In the genomic region with DNA sequence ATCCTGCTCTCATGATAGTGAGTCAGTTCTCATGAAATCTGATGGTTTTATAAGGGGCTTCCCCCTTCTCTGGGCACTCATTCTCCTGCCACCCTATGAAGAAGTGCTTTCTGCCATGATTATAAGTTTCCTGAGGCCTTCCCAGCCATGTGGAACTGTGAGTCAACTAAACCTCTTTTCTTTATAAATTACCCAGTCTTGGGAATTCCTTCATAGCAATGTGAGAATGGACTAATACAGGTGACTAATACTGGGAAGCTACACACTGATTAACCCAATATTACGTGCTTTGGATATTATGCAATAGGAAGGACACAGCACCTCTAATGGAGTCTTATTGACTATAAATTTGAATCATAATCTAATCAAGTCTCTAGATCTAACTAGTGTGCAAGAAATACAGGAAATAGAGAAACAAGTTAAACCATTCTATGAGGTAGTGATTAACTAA, we compare ENCODE assay signal across 14 cellular contexts.
DNase-seq lines count a peak whose midpoint lies in the region; ATAC-seq and TF ChIP-seq lines count a peak whose summit lies in the region.
"Had no signal": no experiment of that assay in that cellular context is flagged by ENCODE, and none has a peak within 500 bp of the region (broad histone marks: within the 10 kb centered on the region; RNA-seq: fewer than 3 reads in every experiment).

No MANE protein-coding gene starts in this region.

- H3K4me1 ChIP-seq in lower lobe of right lung = no peaks in the 10 kb centered on the region
- H3K4me1 ChIP-seq: left ventricle myocardium inferior, spleen had no signal

- no peak for ATAC-seq in stimulated activated effector memory CD8-positive, alpha-beta T cell treated with anti-CD3 and anti-CD28 coated beads, Interleukin-12 subunit alpha, Interleukin-12 subunit beta, amount 100 ng/mL, for 72 hours
- no peak for ATAC-seq in lower lobe of right lung
- ATAC-seq: activated naive CD8-positive, alpha-beta T cell treated with anti-CD3 and anti-CD28 coated beads, Interleukin-2, amount 50 U/mL, for 24 hours had no signal

- H3K36me3 ChIP-seq in lower lobe of right lung = no peaks in the 10 kb centered on the region
- H3K36me3 ChIP-seq: left ventricle myocardium inferior, spleen had no signal

- H3K27me3 ChIP-seq in lower lobe of right lung (ENCODE audit: low read depth) = no peaks in the 10 kb centered on the region
- H3K27me3 ChIP-seq: spleen had no signal

- H3K4me3 ChIP-seq in fibroblast of villous mesenchyme (ENCODE audit: low read depth, low read length) (no peak overlapping the region), lower lobe of right lung (no peak overlapping the region)
- H3K4me3 ChIP-seq: left ventricle myocardium inferior, spleen had no signal

- no peaks in the 10 kb centered on the region for H3K36me3 Mint-ChIP-seq in stimulated activated effector memory CD8-positive, alpha-beta T cell treated with anti-CD3 and anti-CD28 coated beads, Interleukin-12 subunit alpha, Interleukin-12 subunit beta, amount 100 ng/mL, for 72 hours

- intact Hi-C loops in lower lobe of right lung (cut with DNase I) = no loop called here

- no peak overlapping the region for H3K4me3 Mint-ChIP-seq in stimulated activated effector memory CD8-positive, alpha-beta T cell treated with anti-CD3 and anti-CD28 coated beads, Interleukin-12 subunit alpha, Interleukin-12 subunit beta, amount 100 ng/mL, for 72 hours
- H3K4me3 Mint-ChIP-seq: activated naive CD8-positive, alpha-beta T cell treated with anti-CD3 and anti-CD28 coated beads, Interleukin-2, amount 50 U/mL, for 24 hours; nephron had no signal

- DNase-seq in HPDE6-E6E7 (ENCODE audit: extremely low spot score) (peak; percentile 44), T1000 (lab: John Stamatoyannopoulos, UW) (peak; percentile 25), fibroblast of villous mesenchyme (ENCODE audit: low read depth) (peak; percentile 61), KG1 (lab: John Stamatoyannopoulos, UW) (no peak), AG08395 (ENCODE audit: low spot score) (no peak), lower lobe of right lung (no peak)
- no peak for DNase-seq in stimulated activated effector memory CD8-positive, alpha-beta T cell treated with anti-CD3 and anti-CD28 coated beads, Interleukin-12 subunit alpha, Interleukin-12 subunit beta, amount 100 ng/mL, for 72 hours (ENCODE audit: low spot score in 2 of 2)
- DNase-seq: activated naive CD8-positive, alpha-beta T cell treated with anti-CD3 and anti-CD28 coated beads, Interleukin-2, amount 50 U/mL, for 24 hours; DMS 273 treated with DMSO at 0.1 percent for 48 hours; head of caudate nucleus; left ventricle myocardium inferior; NCI-H2171; spleen had no signal

- H3K9me3 Mint-ChIP-seq in stimulated activated effector memory CD8-positive, alpha-beta T cell treated with anti-CD3 and anti-CD28 coated beads, Interleukin-12 subunit alpha, Interleukin-12 subunit beta, amount 100 ng/mL, for 72 hours = no peaks in the 10 kb centered on the region
- H3K9me3 Mint-ChIP-seq: activated naive CD8-positive, alpha-beta T cell treated with anti-CD3 and anti-CD28 coated beads, Interleukin-2, amount 50 U/mL, for 24 hours; nephron had no signal

- no peaks in the 10 kb centered on the region for H3K9me3 ChIP-seq in lower lobe of right lung
- H3K9me3 ChIP-seq: left ventricle myocardium inferior, spleen had no signal

- H3K27ac ChIP-seq in lower lobe of right lung = no peak overlapping the region
- H3K27ac ChIP-seq: left ventricle myocardium inferior, spleen had no signal

- TF ChIP-seq CTCF in fibroblast of villous mesenchyme (IDR thresholded peaks at IDR 0.05; ENCODE audit: insufficient read depth, low read depth, low read length) = no peak
- no peak for TF ChIP-seq CTCF in lower lobe of right lung (IDR thresholded peaks at IDR 0.05)

- no peaks in the 10 kb centered on the region for H3K4me1 Mint-ChIP-seq in stimulated activated effector memory CD8-positive, alpha-beta T cell treated with anti-CD3 and anti-CD28 coated beads, Interleukin-12 subunit alpha, Interleukin-12 subunit beta, amount 100 ng/mL, for 72 hours
- H3K4me1 Mint-ChIP-seq: nephron had no signal

- H3K27ac Mint-ChIP-seq in stimulated activated effector memory CD8-positive, alpha-beta T cell treated with anti-CD3 and anti-CD28 coated beads, Interleukin-12 subunit alpha, Interleukin-12 subunit beta, amount 100 ng/mL, for 72 hours = no peak overlapping the region
- H3K27ac Mint-ChIP-seq: activated naive CD8-positive, alpha-beta T cell treated with anti-CD3 and anti-CD28 coated beads, Interleukin-2, amount 50 U/mL, for 24 hours; nephron had no signal

Comparison
In these comparisons a context has a peak if more than half of its experiments do, and no peak if none do; other contexts are left out.
1. DNase-seq: peak in HPDE6-E6E7 (single experiment), T1000 (single experiment) and fibroblast of villous mesenchyme (single experiment); none in stimulated activated effector memory CD8-positive, alpha-beta T cell treated with anti-CD3 and anti-CD28 coated beads, Interleukin-12 subunit alpha, Interleukin-12 subunit beta, amount 100 ng/mL, for 72 hours (0 of 2), KG1 (single experiment), AG08395 (single experiment) and lower lobe of right lung (single experiment).